6 cellular contexts compared by ENCODE assay signal in the genomic region with DNA sequence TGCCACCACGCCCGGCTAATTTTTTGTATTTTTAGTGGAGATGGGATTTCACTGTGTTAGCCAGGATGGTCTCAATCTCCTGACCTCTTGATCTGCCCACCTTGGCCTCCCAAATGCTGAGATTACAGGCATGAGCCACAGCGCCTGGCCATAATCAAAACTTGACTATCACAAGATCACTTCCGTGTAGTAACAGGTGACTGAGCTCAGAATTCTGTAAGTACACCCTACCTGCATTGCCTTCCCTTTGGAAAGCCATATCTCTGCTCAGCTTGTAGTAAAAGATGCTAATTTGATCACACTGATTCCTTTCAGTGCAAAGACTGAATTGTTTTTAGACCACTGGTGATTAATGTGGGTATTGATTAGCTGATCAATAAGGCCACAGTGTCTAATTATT.
"Had no signal": no experiment of that assay in that cellular context is flagged by ENCODE, and none has a peak within 500 bp of the region (broad histone marks: within the 10 kb centered on the region; RNA-seq: fewer than 3 reads in every experiment).

No MANE protein-coding gene starts in this region.

- FAIRE-seq: G401.6, GM12891, GM12892, GM18507, GM19239 had no signal

- DNase-seq: GF-D8 had no signal
